34 cellular contexts compared by ENCODE assay signal in genomic region chr13:112218416-112218815, GRCh38.
"Had no signal": no experiment of that assay in that cellular context is flagged by ENCODE, and none has a peak within 500 bp of the region (broad histone marks: within the 10 kb centered on the region; RNA-seq: fewer than 3 reads in every experiment).

No MANE protein-coding gene starts in this region.

- H3K9me3 ChIP-seq: MG63 had no signal

- H3K4me3 ChIP-seq: MG63 had no signal

- H3K36me3 ChIP-seq: MG63 had no signal

- DNase-seq: Karpas-422, Kasumi-1, MG63, MM.1S, MV-4-11, NCI-H1048, NCI-H1092, NCI-H1092 treated with DMSO at 0.1 percent for 48 hours, NCI-H1105, NCI-H1105 treated with DMSO at 0.1 percent for 48 hours, NCI-H1417, NCI-H1417 treated with DMSO at 0.1 percent for 48 hours, NCI-H1436, NCI-H1436 treated with DMSO at 0.1 percent for 48 hours, NCI-H1694, NCI-H1694 treated with DMSO at 0.1 percent for 48 hours, NCI-H187, NCI-H187 treated with DMSO at 0.1 percent for 48 hours, NCI-H1930, NCI-H2029, NCI-H2029 treated with DMSO at 0.1 percent for 48 hours, NCI-H2081, NCI-H2081 treated with DMSO at 0.1 percent for 48 hours, NCI-H2107, NCI-H2171, NCI-H2171 treated with DMSO at 0.1 percent for 48 hours, NCI-H2227 treated with DMSO at 0.1 percent for 48 hours, NCI-H226, NCI-H345, NCI-H446, NCI-H446 treated with DMSO at 0.1 percent for 48 hours, NCI-H510A, NCI-H510A treated with DMSO at 0.1 percent for 48 hours, NCI-H524 had no signal
